8 cellular contexts compared by ENCODE assay signal in genomic region chr5:131635755-131636479, GRCh38. TPM values are rescaled to one million over a fixed set of nuclear protein-coding genes. Genes with fewer than 3 reads are reported as not detected.
A peak's percentile ranks its signal among the peaks of the same experiment; 100 is the strongest.
DNase-seq lines count a peak whose midpoint lies in the region; ATAC-seq, FAIRE-seq and TF ChIP-seq lines count a peak whose summit lies in the region.

No MANE protein-coding gene starts in this region.

- H3K79me2 ChIP-seq in OCI-LY1 (ENCODE audit: insufficient read depth, low read length), result peaks cover 38% of the 10 kb centered on the region
- H3K79me2 ChIP-seq in HepG2 (ENCODE audit: insufficient read depth, low read length), result peaks cover 40% of the 10 kb centered on the region

- in situ Hi-C loops in HepG2 (cut with HindIII; ENCODE audit: extremely low pct_ligation_motif_present, low pct_unique_long_range_greater_than_20kb), result no loop called here
- in situ Hi-C loops in GM13976 (cut with MboI; ENCODE audit: low sequenced_read_pairs, unreplicated experiment), result no loop called here

- TSS peak; percentile 98 for BruUV-seq in HepG2 (replicated peaks; lab: Mats Ljungman, UMichigan)

- H4K20me1 ChIP-seq in OCI-LY1 (ENCODE audit: insufficient read depth, low read length) (no peaks in the 10 kb centered on the region), HepG2 (ENCODE audit: insufficient read depth, low read length) (peaks cover 12% of the 10 kb centered on the region)

- no peaks in the 10 kb centered on the region for H3K9me2 ChIP-seq in OCI-LY1 (ENCODE audit: low read depth, low read length)

- TF ChIP-seq POLR2A in HepG2 (IDR thresholded peaks at IDR 0.05; ENCODE audit: insufficient read depth in 1 of 2, low read depth in 2 of 2, low read length in 2 of 2) (no peak; a peak in 1 of 4 replicates), testis (IDR thresholded peaks at IDR 0.05) (no peak)

- 0% methylated on average over 12 of the region's 16 CpGs for WGBS in HepG2 (ENCODE audit: low lambda C conversion rate)
- WGBS in testis, 2 donors, result 1 to 3% methylated on average over 16 of the region's 16 CpGs

- TF ChIP-seq EP300 in HepG2 (IDR thresholded peaks at IDR 0.05; ENCODE audit: low read depth in 2 of 2, low read length in 2 of 2), result no peak
- no peak for TF ChIP-seq EP300 in HepG2 (CRISPR knock-in tag; IDR thresholded peaks at IDR 0.05; ENCODE audit: borderline replicate concordance)

- peaks cover 53% of the 10 kb centered on the region for H3K4me1 ChIP-seq in OCI-LY1 (ENCODE audit: insufficient read depth, low read length, severe bottlenecking)
- H3K4me1 ChIP-seq in HepG2 (ENCODE audit: insufficient read depth, low read length), result peaks cover 35% of the 10 kb centered on the region
- peaks cover 8% of the 10 kb centered on the region for H3K4me1 ChIP-seq in testis

- H3K4me3 ChIP-seq in OCI-LY1 (ENCODE audit: low read depth, low read length, poor library complexity, severe bottlenecking) (peak overlapping the region; percentile 83), HepG2 (replicated peaks in 1 of 3; ENCODE audit: insufficient read depth in 1 of 3, low read depth in 2 of 3, low read length in 3 of 3) (peak overlapping the region; percentile 72 to 99 (median 79)), testis (peak overlapping the region; percentile 67 to 84)

- CTCF ChIA-PET in HepG2 (lab: Yijun Ruan, JAX; ENCODE audit: low intra/inter-chr PET ratio, low total read pairs), result no interaction called here

- no peak for TF ChIP-seq CTCF in OCI-LY1 (IDR thresholded peaks at IDR 0.05; ENCODE audit: low read length)
- TF ChIP-seq CTCF in HepG2 (CRISPR knock-in tag; IDR thresholded peaks at IDR 0.05), result no peak
- TF ChIP-seq CTCF in testis (IDR thresholded peaks at IDR 0.05), result no peak
- no peak for TF ChIP-seq CTCF in GM13976 (IDR thresholded peaks at IDR 0.05; ENCODE audit: borderline replicate concordance, control extremely low read depth, extremely low read depth, insufficient read depth, missing control alignments)

- intact Hi-C loops in HepG2 (cut with micrococcal nuclease; ENCODE audit: unreplicated experiment), result loop anchor here (1.0 kb wide), 1 partner anchor 47 kb away; no protein-coding TSS in a partner anchor
- intact Hi-C loops in testis (cut with DNase I; ENCODE audit: low total_unique reads), result loop anchor here (10.0 kb wide), 1 partner anchor 159 kb away; the partner anchor contains the start of gene FNIP1

- FAIRE-seq in HepG2 (lab: Jason Lieb, UNC), result no peak

- H3F3A ChIP-seq in OCI-LY1 (ENCODE audit: insufficient read depth, low read length), result no peaks in the 10 kb centered on the region

- TF ChIP-seq RAD21 in HepG2 (CRISPR knock-in tag; IDR thresholded peaks at IDR 0.05), result no peak

- peaks cover 8% of the 10 kb centered on the region; the same call in 1 of the 2 replicates for H3K36me3 ChIP-seq in OCI-LY1 (ENCODE audit: insufficient read depth, low read length)
- no peaks in the 10 kb centered on the region for H3K36me3 ChIP-seq in HepG2 (replicated peaks in 1 of 2; ENCODE audit: control insufficient read depth in 1 of 2, insufficient read depth in 2 of 2, low read length in 2 of 2)
- H3K36me3 ChIP-seq in testis (ENCODE audit: low read depth, missing control alignments), result no peaks in the 10 kb centered on the region

- H3K9me3 ChIP-seq in OCI-LY1 (ENCODE audit: low read length) (no peaks in the 10 kb centered on the region), HepG2 (ENCODE audit: low read length) (no peaks in the 10 kb centered on the region), testis (no peaks in the 10 kb centered on the region)

- H3K27me3 ChIP-seq in OCI-LY1 (ENCODE audit: insufficient read depth, low read length), result no peaks in the 10 kb centered on the region
- H3K27me3 ChIP-seq in HepG2 (ENCODE audit: control insufficient read depth in 1 of 2, insufficient read depth in 2 of 2, low read length in 2 of 2), result no peaks in the 10 kb centered on the region; a peak in 1 of 5 replicates
- H3K27me3 ChIP-seq in testis, result no peaks in the 10 kb centered on the region

- POLR2A ChIA-PET in HepG2 (lab: Yijun Ruan, JAX), result interaction anchor here (0.6 to 1.2 kb wide), 7 partner anchors 11 to 365 kb away, joined by 3 to 11 read pairs (median 3); no protein-coding TSS in a partner anchor

- H3K27ac ChIP-seq in OCI-LY1 (ENCODE audit: low read depth, low read length, poor library complexity, severe bottlenecking), result peak overlapping the region; percentile 100
- peak overlapping the region; percentile 96 for H3K27ac ChIP-seq in caudate nucleus (ENCODE audit: low read depth, low read length)
- H3K27ac ChIP-seq in HepG2 (ENCODE audit: extremely low read length, insufficient read depth, low read length), result peak overlapping the region; percentile 94
- peak overlapping the region; percentile 96 for H3K27ac ChIP-seq in testis

- ATAC-seq in HepG2, result peak; percentile 6

- H2AFZ ChIP-seq in OCI-LY1 (ENCODE audit: low read length), result 0 out of 2 replicates have a peak overlapping the region, but pooled peaks have one; percentile 43
- H2AFZ ChIP-seq in HepG2 (ENCODE audit: low read length), result peak overlapping the region; percentile 3

- H3K4me2 ChIP-seq in OCI-LY1 (ENCODE audit: low read length), result peak overlapping the region; percentile 98
- H3K4me2 ChIP-seq in HepG2 (ENCODE audit: low read depth, low read length), result peak overlapping the region; percentile 86

- H3K9ac ChIP-seq in OCI-LY1 (ENCODE audit: low read length) (peak overlapping the region; percentile 98), HepG2 (ENCODE audit: insufficient read depth, low read depth, low read length) (peak overlapping the region; percentile 97)

- peak; percentile 57 for DNase-seq in NK-92 treated with Interleukin-12 subunit alpha and Interleukin-12 subunit beta, amount 100 ng/mL, for 24 hours (lab: John Stamatoyannopoulos, UW)
- DNase-seq in NK-92 (lab: John Stamatoyannopoulos, UW; ENCODE audit: unreplicated experiment) (no peak), caudate nucleus (lab: John Stamatoyannopoulos, UW) (peak in 10 of 61 donors; percentile 26 to 76 (median 61)), HepG2 (ENCODE audit: low spot score) (no peak), testis (no peak), 8988T (no peak), GM13976 (ENCODE audit: low spot score) (no peak)

TF ChIP-seq in HepG2, 621 proteins besides CTCF, POLR2A, EP300 and RAD21 (continues in another document):
- TF ChIP-seq ZNF776 (CRISPR knock-in tag; IDR thresholded peaks at IDR 0.05) (peak; percentile 29; the same call in 1 of the 2 replicates), PRMT3 (CRISPR knock-in tag; IDR thresholded peaks at IDR 0.05; ENCODE audit: borderline replicate concordance, low read depth) (peak; percentile 49; the same call in 1 of the 2 replicates), ZNF607 (CRISPR knock-in tag; IDR thresholded peaks at IDR 0.05; ENCODE audit: borderline replicate concordance) (0 out of 2 replicates have a peak, but pooled peaks have one; percentile 4), PTBP1 (IDR thresholded peaks at IDR 0.05; ENCODE audit: low read depth, low read length, poor library complexity, severe bottlenecking) (no peak), TBL1XR1 (IDR thresholded peaks at IDR 0.05; ENCODE audit: borderline replicate concordance, low read length, partially characterized antibody) (peak; percentile 37), ARNTL (CRISPR knock-in tag; IDR thresholded peaks at IDR 0.05) (0 out of 2 replicates have a peak, but pooled peaks have one; percentile 37), NCOA2 (CRISPR knock-in tag; IDR thresholded peaks at IDR 0.05) (no peak), ZNF337 (CRISPR knock-in tag; IDR thresholded peaks at IDR 0.05; ENCODE audit: borderline replicate concordance, low read depth) (no peak), ZSCAN12 (CRISPR knock-in tag; IDR thresholded peaks at IDR 0.05) (peak; percentile 11; the same call in 1 of the 2 replicates), KLF12 (CRISPR knock-in tag; IDR thresholded peaks at IDR 0.05; ENCODE audit: borderline replicate concordance) (0 out of 2 replicates have a peak, but pooled peaks have one; percentile 8), ZFP36L1 (CRISPR knock-in tag; IDR thresholded peaks at IDR 0.05) (0 out of 2 replicates have a peak, but pooled peaks have one; percentile 70)
- TF ChIP-seq, protein P1, sequence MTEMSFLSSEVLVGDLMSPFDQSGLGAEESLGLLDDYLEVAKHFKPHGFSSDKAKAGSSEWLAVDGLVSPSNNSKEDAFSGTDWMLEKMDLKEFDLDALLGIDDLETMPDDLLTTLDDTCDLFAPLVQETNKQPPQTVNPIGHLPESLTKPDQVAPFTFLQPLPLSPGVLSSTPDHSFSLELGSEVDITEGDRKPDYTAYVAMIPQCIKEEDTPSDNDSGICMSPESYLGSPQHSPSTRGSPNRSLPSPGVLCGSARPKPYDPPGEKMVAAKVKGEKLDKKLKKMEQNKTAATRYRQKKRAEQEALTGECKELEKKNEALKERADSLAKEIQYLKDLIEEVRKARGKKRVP (CRISPR knock-in tag; IDR thresholded peaks at IDR 0.05), result 0 out of 4 replicates have a peak, but pooled peaks of 1 of the 2 experiments have one; percentile 18

RNA-seq across cellular contexts. Expression of gene RAPGEF6, which starts 0.9 kb away (rescaled TPM):
- total RNA-seq in HepG2 (2016; rRNA removed; fragmentation: Illumina TruSeq; extraction: Trizol), result 23.3 and 24.6 TPM in 2 replicates
- total RNA-seq in HepG2 (2016; cell fraction: cytosol; rRNA removed; fragmentation: Illumina TruSeq; extraction: Trizol; ENCODE audit: low read depth), result 7.5 and 10.7 TPM in 2 replicates
- total RNA-seq in HepG2 (2016; cell fraction: insoluble cytoplasmic fraction; rRNA removed; fragmentation: Illumina TruSeq; extraction: Trizol), result 20.2 and 24.5 TPM in 2 replicates
- total RNA-seq in HepG2 (2016; cell fraction: membrane; rRNA removed; fragmentation: Illumina TruSeq; extraction: Trizol), result 7.0 and 11.4 TPM in 2 replicates
- total RNA-seq in HepG2 (2016; cell fraction: nucleus; rRNA removed; fragmentation: Illumina TruSeq; extraction: Trizol), result 45.4 and 49.6 TPM in 2 replicates
- 7.3 and 7.7 TPM in 2 replicates for polyA plus RNA-seq in HepG2 (2011; rRNA removed)
- polyA plus RNA-seq in HepG2 (2011; cell fraction: cytosol; rRNA removed), result 3.5 and 5.4 TPM in 2 replicates
- polyA plus RNA-seq in HepG2 (2011; cell fraction: nucleus; rRNA removed), result 8.0 and 8.2 TPM in 2 replicates
- 7.9 and 14.6 TPM in 2 replicates for polyA plus RNA-seq in HepG2 (2012)
- 0.24 and 0.26 TPM in 2 replicates for polyA plus RNA-seq in HepG2 (2016; cell fraction: cytosol; fragmentation: Illumina TruSeq; extraction: Trizol; ENCODE audit: low read depth)
- 6.9 and 7.6 TPM in 2 replicates for polyA plus RNA-seq in HepG2 (2016; cell fraction: insoluble cytoplasmic fraction; fragmentation: Illumina TruSeq; extraction: Trizol; ENCODE audit: low read depth)
- polyA plus RNA-seq in HepG2 (2016; cell fraction: membrane; fragmentation: Illumina TruSeq; extraction: Trizol; ENCODE audit: low read depth), result 0.79 and 1.0 TPM in 2 replicates
- 9.7 TPM in 2 replicates for polyA plus RNA-seq in HepG2 (2016; cell fraction: nucleus; fragmentation: Illumina TruSeq; extraction: Trizol; ENCODE audit: insufficient read depth, low read depth)
- 20.8 and 24.5 TPM in 2 replicates for polyA minus RNA-seq in HepG2 (2011; rRNA and poly(A)+ RNA removed; ENCODE audit: low replicate concordance)
- polyA minus RNA-seq in HepG2 (2011; cell fraction: cytosol; rRNA and poly(A)+ RNA removed), result 14.7 and 19.0 TPM in 2 replicates
- 125 and 131 TPM in 2 replicates for polyA minus RNA-seq in HepG2 (2011; cell fraction: nucleus; rRNA and poly(A)+ RNA removed)
- 10 to 100 TPM; 40.1 to 59.0 TPM for total RNA-seq in testis
- polyA plus RNA-seq in testis (ENCODE audit: insufficient read depth, low read depth, low replicate concordance), result 27.6 TPM
